Comparison of ENCODE assay signal across 8 cellular contexts in genomic region chr14:102819790-102820330, GRCh38. TPM values are rescaled to one million over a fixed set of nuclear protein-coding genes. Genes with fewer than 3 reads are reported as not detected.
DNase-seq lines count a peak whose midpoint lies in the region; ATAC-seq, FAIRE-seq and TF ChIP-seq lines count a peak whose summit lies in the region.

No MANE protein-coding gene starts in this region.

- peaks cover 18% of the 10 kb centered on the region for H3K36me3 Mint-ChIP-seq in activated CD4-positive, alpha-beta T cell treated with anti-CD3 and anti-CD28 coated beads, Interleukin-2, amount 10 ng/mL, durations not matched to agents 7 days and 5 days (ENCODE audit: low read depth)
- H3K36me3 Mint-ChIP-seq in activated naive CD4-positive, alpha-beta T cell treated with anti-CD3 and anti-CD28 coated beads, Interleukin-2, amount 50 U/mL, for 24 hours = peaks cover 23% of the 10 kb centered on the region
- peaks cover 22 to 41% of the 10 kb centered on the region in 2 donors for H3K36me3 Mint-ChIP-seq in stimulated activated naive B cell treated with anti-CD40 and anti-IgM and Interleukin-4, amounts not matched to agents 10 μg/mL and 1 μg/mL and 100 μg/mL, for 72 hours
- H3K36me3 Mint-ChIP-seq in osteocyte (ENCODE audit: unreplicated experiment) = no peaks in the 10 kb centered on the region

- peaks cover 74% of the 10 kb centered on the region for H3K4me1 Mint-ChIP-seq in activated CD4-positive, alpha-beta T cell treated with anti-CD3 and anti-CD28 coated beads, Interleukin-2, amount 10 ng/mL, durations not matched to agents 7 days and 5 days
- peaks cover 82% of the 10 kb centered on the region for H3K4me1 Mint-ChIP-seq in activated naive CD4-positive, alpha-beta T cell treated with anti-CD3 and anti-CD28 coated beads, Interleukin-2, amount 50 U/mL, for 24 hours
- H3K4me1 Mint-ChIP-seq in stimulated activated naive B cell treated with anti-CD40 and anti-IgM and Interleukin-4, amounts not matched to agents 10 μg/mL and 1 μg/mL and 100 μg/mL, for 72 hours = peaks cover 50 to 74% of the 10 kb centered on the region in 2 donors
- H3K4me1 Mint-ChIP-seq in osteocyte (ENCODE audit: unreplicated experiment) = peaks cover 17% of the 10 kb centered on the region

- H3K27ac Mint-ChIP-seq in activated CD4-positive, alpha-beta T cell treated with anti-CD3 and anti-CD28 coated beads, Interleukin-2, amount 10 ng/mL, durations not matched to agents 7 days and 5 days = peak overlapping the region; percentile 86
- peak overlapping the region; percentile 94 for H3K27ac Mint-ChIP-seq in activated naive CD4-positive, alpha-beta T cell treated with anti-CD3 and anti-CD28 coated beads, Interleukin-2, amount 50 U/mL, for 24 hours
- peak overlapping the region; percentile 91 for H3K27ac Mint-ChIP-seq in stimulated activated naive B cell treated with anti-CD40 and anti-IgM and Interleukin-4, amounts not matched to agents 10 μg/mL and 1 μg/mL and 100 μg/mL, for 72 hours
- H3K27ac Mint-ChIP-seq in osteocyte (ENCODE audit: unreplicated experiment) = no peak overlapping the region

- peak; percentile 3 for ATAC-seq in HG02970 (IDR thresholded peaks at IDR 0.05; ENCODE audit: low FRiP score, unreplicated experiment)
- ATAC-seq in stimulated activated naive B cell treated with anti-CD40 and anti-IgM and Interleukin-4, amounts not matched to agents 10 μg/mL and 1 μg/mL and 100 μg/mL, for 72 hours (replicated peaks) = peak; percentile 2 to 17

- H3K27me3 Mint-ChIP-seq in activated CD4-positive, alpha-beta T cell treated with anti-CD3 and anti-CD28 coated beads, Interleukin-2, amount 10 ng/mL, durations not matched to agents 7 days and 5 days = no peaks in the 10 kb centered on the region
- no peaks in the 10 kb centered on the region for H3K27me3 Mint-ChIP-seq in activated naive CD4-positive, alpha-beta T cell treated with anti-CD3 and anti-CD28 coated beads, Interleukin-2, amount 50 U/mL, for 24 hours
- H3K27me3 Mint-ChIP-seq in stimulated activated naive B cell treated with anti-CD40 and anti-IgM and Interleukin-4, amounts not matched to agents 10 μg/mL and 1 μg/mL and 100 μg/mL, for 72 hours = no peaks in the 10 kb centered on the region
- no peaks in the 10 kb centered on the region for H3K27me3 Mint-ChIP-seq in osteocyte (ENCODE audit: unreplicated experiment)

- no peak for FAIRE-seq in D721Med (lab: Jason Lieb, UNC)

- H3K4me3 Mint-ChIP-seq in activated CD4-positive, alpha-beta T cell treated with anti-CD3 and anti-CD28 coated beads, Interleukin-2, amount 10 ng/mL, durations not matched to agents 7 days and 5 days = peak overlapping the region; percentile 55
- H3K4me3 Mint-ChIP-seq in activated naive CD4-positive, alpha-beta T cell treated with anti-CD3 and anti-CD28 coated beads, Interleukin-2, amount 50 U/mL, for 24 hours = peak overlapping the region; percentile 64
- peak overlapping the region in 1 of 2 donors; percentile 73 for H3K4me3 Mint-ChIP-seq in stimulated activated naive B cell treated with anti-CD40 and anti-IgM and Interleukin-4, amounts not matched to agents 10 μg/mL and 1 μg/mL and 100 μg/mL, for 72 hours
- H3K4me3 Mint-ChIP-seq in osteocyte (ENCODE audit: unreplicated experiment) = no peak overlapping the region

- CTCF ChIA-PET in activated CD4-positive, alpha-beta T cell treated with anti-CD3 and anti-CD28 coated beads, Interleukin-2, amount 10 ng/mL, durations not matched to agents 7 days and 5 days (lab: Charles Lee) = interaction anchor here (1.1 to 2.4 kb wide), 5 partner anchors 10 to 37 kb away, joined by 3 to 7 read pairs (median 3); no protein-coding TSS in a partner anchor

- POLR2A ChIA-PET in activated CD4-positive, alpha-beta T cell treated with anti-CD3 and anti-CD28 coated beads, Interleukin-2, amount 10 ng/mL, durations not matched to agents 7 days and 5 days (lab: Charles Lee) = no interaction called here

- TF ChIP-seq CTCF in osteocyte (IDR thresholded peaks at IDR 0.05) (no peak), D721Med (IDR thresholded peaks at IDR 0.05; ENCODE audit: insufficient read depth, missing control alignments) (no peak)

- DNase-seq in activated CD4-positive, alpha-beta T cell treated with anti-CD3 and anti-CD28 coated beads, Interleukin-2, amount 10 ng/mL, durations not matched to agents 7 days and 5 days = no peak
- no peak for DNase-seq in activated CD4-positive, alpha-beta T cell treated with anti-CD3 and anti-CD28 coated beads for 4 hours
- no peak for DNase-seq in stimulated activated naive B cell treated with anti-CD40 and anti-IgM and Interleukin-4, amounts not matched to agents 10 μg/mL and 1 μg/mL and 100 μg/mL, for 72 hours
- DNase-seq in osteocyte (ENCODE audit: extremely low spot score, unreplicated experiment) (no peak), D721Med (ENCODE audit: insufficient read length, low spot score) (no peak), AG20443 (ENCODE audit: low spot score) (no peak)

- no peaks in the 10 kb centered on the region for H3K9me3 Mint-ChIP-seq in activated CD4-positive, alpha-beta T cell treated with anti-CD3 and anti-CD28 coated beads, Interleukin-2, amount 10 ng/mL, durations not matched to agents 7 days and 5 days
- H3K9me3 Mint-ChIP-seq in activated naive CD4-positive, alpha-beta T cell treated with anti-CD3 and anti-CD28 coated beads, Interleukin-2, amount 50 U/mL, for 24 hours = no peaks in the 10 kb centered on the region
- no peaks in the 10 kb centered on the region for H3K9me3 Mint-ChIP-seq in stimulated activated naive B cell treated with anti-CD40 and anti-IgM and Interleukin-4, amounts not matched to agents 10 μg/mL and 1 μg/mL and 100 μg/mL, for 72 hours
- H3K9me3 Mint-ChIP-seq in osteocyte (ENCODE audit: unreplicated experiment) = no peaks in the 10 kb centered on the region

RNA-seq across cellular contexts. Expression of gene TRAF3, which starts 42.6 kb away (rescaled TPM):
- 10 to 100 TPM; 38.9 to 40.2 TPM for total RNA-seq in activated CD4-positive, alpha-beta T cell treated with anti-CD3 and anti-CD28 coated beads, Interleukin-2, amount 10 ng/mL, durations not matched to agents 7 days and 5 days
- 15.9 and 18.8 TPM in 2 replicates for total RNA-seq in osteocyte
